19 cellular contexts compared by ENCODE assay signal in genomic region chr1:221511797-221512196, GRCh38.
DNase-seq lines count a peak whose midpoint lies in the region; ATAC-seq, FAIRE-seq and TF ChIP-seq lines count a peak whose summit lies in the region.
"Had no signal": no experiment of that assay in that cellular context is flagged by ENCODE, and none has a peak within 500 bp of the region (broad histone marks: within the 10 kb centered on the region; RNA-seq: fewer than 3 reads in every experiment).

No MANE protein-coding gene starts in this region.

- TF ChIP-seq CTCF in cardiac muscle cell (IDR thresholded peaks at IDR 0.05; ENCODE audit: low read depth, low read length) = no peak
- TF ChIP-seq CTCF in heart left ventricle (IDR thresholded peaks at IDR 0.05) = no peak
- no peak for TF ChIP-seq CTCF in SU-DHL-6 (IDR thresholded peaks at IDR 0.05; ENCODE audit: insufficient read depth, low read length, poor library complexity, severe bottlenecking)

- intact Hi-C loops in heart left ventricle (cut with DNase I) = no loop called here

- H3K9me3 ChIP-seq in cardiac muscle cell (ENCODE audit: low read depth) = no peaks in the 10 kb centered on the region
- H3K9me3 ChIP-seq in heart left ventricle = peaks cover 0 to 4% (median 0%) of the 10 kb centered on the region in 12 donors
- H3K9me3 ChIP-seq in SU-DHL-6 (ENCODE audit: insufficient read depth, low read length) = no peaks in the 10 kb centered on the region
- H3K9me3 ChIP-seq: A549, Caco-2, MG63 had no signal

- 36 to 53% (median 42%) methylated on average over 3 of the region's 3 CpGs for WGBS in heart left ventricle, 4 donors

- H3K27me3 ChIP-seq in cardiac muscle cell (no peaks in the 10 kb centered on the region), heart left ventricle (no peaks in the 10 kb centered on the region), SU-DHL-6 (ENCODE audit: low read length) (no peaks in the 10 kb centered on the region)
- H3K27me3 ChIP-seq: MG63 had no signal

- no peak for TF ChIP-seq POLR2A in heart left ventricle (IDR thresholded peaks at IDR 0.05)
- TF ChIP-seq POLR2A in erythroblast (IDR thresholded peaks at IDR 0.05; ENCODE audit: low read length) = no peak
- TF ChIP-seq POLR2A in GM12891 (IDR thresholded peaks at IDR 0.05; ENCODE audit: low read depth, low read length) = no peak

- no peak for FAIRE-seq in GM12891 (lab: Jason Lieb, UNC)
- FAIRE-seq: A549 had no signal

- DNase-seq in cardiac muscle cell (ENCODE audit: low read depth in 1 of 2, low spot score in 1 of 2) (peak in 1 of 2 donors; percentile 35), heart left ventricle (no peak), erythroblast (lab: John Stamatoyannopoulos, UW) (peak; percentile 5 to 74), GM12891 (ENCODE audit: insufficient read length, low spot score) (no peak), LoVo (ENCODE audit: low spot score) (no peak)
- DNase-seq in activated CD8-positive, alpha-beta memory T cell treated with anti-CD3 and anti-CD28 coated beads, Interleukin-2, amount 50 U/mL, for 48 hours = no peak
- DNase-seq: Caco-2, GF-D8, GM23248, MG63, NCI-H1105 treated with DMSO at 0.1 percent for 48 hours, NCI-H1930, NCI-H524 treated with DMSO at 0.1 percent for 48 hours had no signal

- H3K4me1 ChIP-seq in cardiac muscle cell (ENCODE audit: low read depth) (peaks cover 40% of the 10 kb centered on the region), heart left ventricle (no peaks in the 10 kb centered on the region)
- H3K4me1 ChIP-seq: A549, Caco-2 had no signal

- no peak overlapping the region for H3K4me3 ChIP-seq in cardiac muscle cell
- no peak overlapping the region for H3K4me3 ChIP-seq in heart left ventricle
- no peak overlapping the region for H3K4me3 ChIP-seq in SU-DHL-6 (ENCODE audit: insufficient read depth, low read length, poor library complexity, severe bottlenecking)
- H3K4me3 ChIP-seq: A549, GM23248, MG63 had no signal

- no peak for ATAC-seq in heart left ventricle
- no peak for ATAC-seq in HG03039 (IDR thresholded peaks at IDR 0.05; ENCODE audit: unreplicated experiment)
- ATAC-seq: A549, Panc1, Right ventricle myocardium inferior had no signal

- no peak overlapping the region for H3K4me2 ChIP-seq in SU-DHL-6 (ENCODE audit: low read depth, low read length, poor library complexity, severe bottlenecking)
- H3K4me2 ChIP-seq: A549, KMS-11 had no signal

- peaks cover 11% of the 10 kb centered on the region; the same call in 1 of the 2 replicates for H3F3A ChIP-seq in SU-DHL-6 (ENCODE audit: insufficient read depth)

- peak overlapping the region; percentile 65 for H2AFZ ChIP-seq in SU-DHL-6 (ENCODE audit: low read depth, low read length, severe bottlenecking)
- H2AFZ ChIP-seq: GM23248 had no signal

- H3K79me2 ChIP-seq in SU-DHL-6 (ENCODE audit: insufficient read depth, low read length) = no peaks in the 10 kb centered on the region

- H3K9ac ChIP-seq in SU-DHL-6 (ENCODE audit: low read length) = no peak overlapping the region
- H3K9ac ChIP-seq: GM23248, KMS-11 had no signal

- no peaks in the 10 kb centered on the region for H3K9me2 ChIP-seq in SU-DHL-6 (replicated peaks; ENCODE audit: insufficient read depth, low read length)

- H4K20me1 ChIP-seq in SU-DHL-6 (ENCODE audit: low read depth, low read length) = no peaks in the 10 kb centered on the region

- no peaks in the 10 kb centered on the region for H3K36me3 ChIP-seq in cardiac muscle cell
- no peaks in the 10 kb centered on the region for H3K36me3 ChIP-seq in heart left ventricle
- H3K36me3 ChIP-seq in SU-DHL-6 (ENCODE audit: low read length) = no peaks in the 10 kb centered on the region
- H3K36me3 ChIP-seq: MG63 had no signal

- H3K27ac ChIP-seq in cardiac muscle cell (peak overlapping the region; percentile 80), heart left ventricle (no peak overlapping the region), SU-DHL-6 (ENCODE audit: low read depth, low read length) (no peak overlapping the region)
- H3K27ac ChIP-seq: A549, GM23248, KMS-11 had no signal

TF ChIP-seq in GM12891, 5 proteins besides CTCF, POLR2A, EP300 and RAD21:
- TF ChIP-seq PAX5 (IDR thresholded peaks at IDR 0.05; ENCODE audit: insufficient read depth, low read length, severe bottlenecking) (no peak), SPI1 (IDR thresholded peaks at IDR 0.05; ENCODE audit: low read depth, low read length) (no peak), POU2F2 (IDR thresholded peaks at IDR 0.05; ENCODE audit: low read depth, low read length) (no peak), TAF1 (IDR thresholded peaks at IDR 0.05; ENCODE audit: low read depth, low read length) (no peak), POLR2AphosphoS5 (IDR thresholded peaks at IDR 0.05; ENCODE audit: low read depth, low read length) (no peak)

Comparison
In these comparisons a context has a peak if more than half of its experiments do, and no peak if none do; other contexts are left out.
1. DNase-seq: peak in erythroblast (2 of 2); none in heart left ventricle (0 of 5), GM12891 (single experiment), LoVo (single experiment) and activated CD8-positive, alpha-beta memory T cell treated with anti-CD3 and anti-CD28 coated beads, Interleukin-2, amount 50 U/mL, for 48 hours (single experiment).